ENCODE assay signal across 8 cellular contexts in the genomic region with DNA sequence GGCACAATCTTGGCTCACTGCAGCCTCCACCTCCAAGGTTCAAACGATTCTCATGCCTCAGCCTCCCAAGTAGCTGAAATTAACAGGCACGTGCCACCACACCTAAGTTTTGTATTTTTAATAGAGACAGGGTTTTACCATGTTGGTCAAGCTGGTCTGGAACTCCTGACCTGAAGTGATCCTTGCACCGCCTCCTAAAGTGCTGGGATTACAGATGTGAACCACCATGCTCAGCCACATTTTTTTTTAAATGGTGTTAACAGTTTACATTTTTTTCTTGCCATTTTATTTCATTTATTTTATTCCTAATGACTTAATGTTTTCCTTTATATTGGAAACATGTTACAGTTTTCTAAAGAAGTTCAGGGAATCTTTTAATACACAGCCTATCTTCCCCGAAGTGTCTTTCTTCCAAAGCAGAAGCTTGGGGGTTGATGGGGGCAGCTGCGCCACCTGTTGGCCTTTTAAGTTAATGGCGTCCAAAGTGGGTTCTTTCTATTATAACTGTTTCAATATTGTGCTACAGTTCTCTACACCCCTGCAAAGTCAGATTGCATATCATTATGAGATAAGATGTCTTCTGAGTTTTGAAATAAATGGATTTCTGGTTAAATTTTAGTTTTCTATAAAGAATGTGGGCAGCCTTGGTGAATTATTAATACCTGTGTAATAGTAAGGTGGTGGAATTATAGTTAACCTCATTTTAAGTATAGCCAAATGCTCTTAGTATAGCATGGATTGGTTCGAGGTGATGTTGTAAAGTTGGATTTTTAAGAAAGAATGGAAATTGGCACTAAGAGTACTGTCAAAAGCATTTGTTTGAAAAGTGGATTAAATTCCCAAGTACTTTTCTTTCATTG. TPM values are rescaled to one million over a fixed set of nuclear protein-coding genes. Genes with fewer than 3 reads are reported as not detected.
DNase-seq lines count a peak whose midpoint lies in the region; ATAC-seq and TF ChIP-seq lines count a peak whose summit lies in the region.

No MANE protein-coding gene starts in this region.

- H3K36me3 ChIP-seq in PC-3 (ENCODE audit: low read depth, low read length) (peaks cover 74% of the 10 kb centered on the region), fibroblast of lung (ENCODE audit: control insufficient read depth, insufficient read depth, low read length) (peaks cover 5% of the 10 kb centered on the region), tibial artery (peaks cover 58 to 89% (median 65%) of the 10 kb centered on the region in 3 donors)

- H3K4me2 ChIP-seq in PC-3 (ENCODE audit: low read length) (no peak overlapping the region), fibroblast of lung (ENCODE audit: extremely low read depth, insufficient read depth, low read length) (no peak overlapping the region)

- TF ChIP-seq CTCF in PC-3 (conservative IDR thresholded peaks at IDR 0.05; ENCODE audit: low read depth, low read length) (peak; percentile 96), fibroblast of lung (conservative IDR thresholded peaks at IDR 0.05 in 1 of 2, IDR thresholded peaks at IDR 0.05 in 1 of 2; ENCODE audit: low read depth in 1 of 2, low read length in 2 of 2) (peak; percentile 81), neural crest cell (conservative IDR thresholded peaks at IDR 0.05) (peak; percentile 90), tibial artery (IDR thresholded peaks at IDR 0.05) (peak; percentile 83 to 87)

- no peak overlapping the region for H3K4me3 ChIP-seq in PC-3 (ENCODE audit: low read length)
- H3K4me3 ChIP-seq in fibroblast of lung (replicated peaks in 1 of 4; ENCODE audit: control extremely low read depth in 1 of 4, insufficient read depth in 1 of 4, low read depth in 3 of 4, low read length in 4 of 4) = no peak overlapping the region
- no peak overlapping the region for H3K4me3 ChIP-seq in tibial artery

- CTCF ChIA-PET in PC-3 (lab: Charles Lee) = interaction anchor here (0.6 to 2.2 kb wide), 4 partner anchors 21 to 105 kb away, joined by 3 to 39 read pairs (median 4); no protein-coding TSS in a partner anchor

- peaks cover 23% of the 10 kb centered on the region for H3K36me3 Mint-ChIP-seq in neural crest cell (ENCODE audit: low read depth)

- ATAC-seq in PC-3 (peak; percentile 76), HG03571 (IDR thresholded peaks at IDR 0.05; ENCODE audit: unreplicated experiment) (no peak)

- peak; percentile 40 for DNase-seq in COR-L47 (lab: John Stamatoyannopoulos, UW)
- peak; percentile 91 for DNase-seq in HT-29 (ENCODE audit: low spot score)
- peak; percentile 69 for DNase-seq in PC-3
- peak; percentile 61 to 64 for DNase-seq in activated T-cell treated with anti-CD3 and anti-CD28 coated beads, Interleukin-2, amount 50 U/mL, for 48 hours
- peak; percentile 41 to 77 for DNase-seq in fibroblast of lung (ENCODE audit: low read depth in 2 of 2)
- peak; percentile 27 for DNase-seq in neural crest cell (ENCODE audit: low read depth, low spot score)
- DNase-seq in tibial artery = peak in 1 of 2 donors; percentile 40

- H3K9ac ChIP-seq in PC-3 (ENCODE audit: low read length) (no peak overlapping the region), fibroblast of lung (ENCODE audit: insufficient read depth, low read length) (no peak overlapping the region)

- no peak overlapping the region for H3K27ac Mint-ChIP-seq in neural crest cell (ENCODE audit: unreplicated experiment)

- H3K79me2 ChIP-seq in PC-3 (ENCODE audit: low read length) = no peaks in the 10 kb centered on the region
- no peaks in the 10 kb centered on the region for H3K79me2 ChIP-seq in fibroblast of lung (ENCODE audit: control insufficient read depth, insufficient read depth, low read length)

- H3K4me3 Mint-ChIP-seq in neural crest cell = no peak overlapping the region

- peaks cover 5% of the 10 kb centered on the region for H3K4me1 Mint-ChIP-seq in neural crest cell

- no peaks in the 10 kb centered on the region for H3K9me3 Mint-ChIP-seq in neural crest cell

- H3K27me3 Mint-ChIP-seq in neural crest cell (ENCODE audit: low read depth) = no peaks in the 10 kb centered on the region

- BruUV-seq in PC-3 (replicated peaks; lab: Mats Ljungman, UMichigan) = no TSS peak

- H4K20me1 ChIP-seq in PC-3 (ENCODE audit: low read length) (no peaks in the 10 kb centered on the region), fibroblast of lung (ENCODE audit: control insufficient read depth, extremely low read depth, insufficient read depth, low read length) (no peaks in the 10 kb centered on the region)

- no peaks in the 10 kb centered on the region for H3K27me3 ChIP-seq in PC-3 (ENCODE audit: low read length)
- H3K27me3 ChIP-seq in fibroblast of lung (ENCODE audit: control insufficient read depth, insufficient read depth, low read length) = no peaks in the 10 kb centered on the region
- no peaks in the 10 kb centered on the region for H3K27me3 ChIP-seq in tibial artery

- H3K9me3 ChIP-seq in PC-3 (ENCODE audit: low read length) (no peaks in the 10 kb centered on the region), fibroblast of lung (ENCODE audit: control insufficient read depth, insufficient read depth, low read depth, low read length) (no peaks in the 10 kb centered on the region), tibial artery (no peaks in the 10 kb centered on the region)

- no peaks in the 10 kb centered on the region for H3K9me2 ChIP-seq in PC-3 (replicated peaks; ENCODE audit: low read length)

- H2AFZ ChIP-seq in PC-3 (ENCODE audit: low read length) (no peak overlapping the region), fibroblast of lung (ENCODE audit: low read length) (no peak overlapping the region)

- POLR2A ChIA-PET in PC-3 (lab: Charles Lee; ENCODE audit: unreplicated experiment) = no interaction called here

- intact Hi-C loops in PC-3 (cut with micrococcal nuclease) = loop anchor here (1.0 kb wide), 2 partner anchors 105 to 127 kb away; no protein-coding TSS in a partner anchor
- intact Hi-C loops in tibial artery (cut with DNase I; ENCODE audit: low total_unique reads) = loop anchor here (2.0 to 10.0 kb wide), 2 partner anchors 105 to 131 kb away; no protein-coding TSS in a partner anchor

- H3F3A ChIP-seq in PC-3 (ENCODE audit: low read length, unreplicated experiment) = peaks cover 5% of the 10 kb centered on the region

- H3K4me1 ChIP-seq in PC-3 (ENCODE audit: insufficient read depth, low read length) (no peaks in the 10 kb centered on the region), fibroblast of lung (ENCODE audit: control insufficient read depth, extremely low read depth, insufficient read depth, low read length) (peaks cover 6% of the 10 kb centered on the region), tibial artery (no peaks in the 10 kb centered on the region)

- no peak overlapping the region for H3K27ac ChIP-seq in PC-3 (ENCODE audit: low read length)
- no peak overlapping the region for H3K27ac ChIP-seq in fibroblast of lung (ENCODE audit: insufficient read depth, low read length)
- H3K27ac ChIP-seq in tibial artery = no peak overlapping the region

RNA-seq across cellular contexts. Expression of a gene that starts 42.0 kb away (rescaled TPM):
- total RNA-seq in HT-29 (2014; rRNA removed; shearing (Covaris generic)) = 22.3 and 63.2 TPM in 2 replicates
- total RNA-seq in PC-3 (2014; rRNA removed) (68.8 and 112 TPM in 2 replicates), fibroblast of lung (63.9 and 86.2 TPM in 2 replicates), neural crest cell (297 and 320 TPM in 2 replicates)
- polyA plus RNA-seq in fibroblast of lung = 24.5 and 27.6 TPM in 2 replicates
- 33.8 and 34.2 TPM in 2 replicates for polyA plus RNA-seq in fibroblast of lung (2012)
- 162 and 174 TPM in 2 replicates for polyA minus RNA-seq in fibroblast of lung (ENCODE audit: low replicate concordance)
